ENCODE assay signal across 8 cellular contexts in the genomic region with DNA sequence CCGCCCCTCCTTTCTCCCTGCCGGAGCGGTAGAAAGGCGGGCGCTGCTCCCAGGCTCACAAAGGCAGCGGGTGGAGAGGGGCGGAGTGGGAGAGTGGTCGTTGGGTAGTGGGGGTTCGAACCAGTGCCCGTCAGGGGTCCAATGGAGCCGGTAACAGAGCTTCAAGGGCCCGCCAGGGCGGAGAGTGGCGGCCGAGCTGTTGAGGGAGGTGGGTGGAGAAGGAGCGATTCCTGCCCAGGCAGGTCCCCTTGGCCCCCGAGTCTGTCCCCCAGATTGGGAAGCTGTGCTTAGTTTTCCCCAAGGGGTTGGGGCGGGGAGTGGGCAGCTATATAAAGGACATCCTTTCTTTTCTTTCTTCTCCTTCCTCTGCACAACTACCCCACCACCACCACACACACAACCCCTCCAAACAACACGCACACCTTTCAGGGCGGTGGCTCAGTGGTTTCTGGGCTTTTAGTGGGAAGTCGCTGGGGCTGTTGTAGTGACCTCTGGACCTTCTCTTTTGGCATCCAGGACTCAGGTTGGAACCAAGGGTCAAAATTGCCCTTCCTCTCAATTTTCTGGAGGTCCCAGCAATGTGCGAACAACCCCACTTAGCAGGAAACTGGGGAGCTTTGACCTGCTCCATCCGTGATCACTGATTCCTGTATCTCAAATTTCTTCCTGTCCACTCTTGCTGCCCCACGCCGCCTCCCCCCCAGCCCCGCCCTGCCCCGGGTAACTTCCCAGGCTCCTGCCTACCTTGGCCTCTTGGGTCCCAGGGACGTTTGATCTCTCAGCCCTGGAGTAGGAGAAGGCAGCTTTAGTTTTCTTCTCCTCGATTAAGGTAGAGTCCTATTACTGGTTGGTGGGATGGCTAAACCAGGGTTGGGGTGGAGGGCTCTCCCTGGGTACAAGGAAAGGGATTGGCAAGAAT. TPM values are rescaled to one million over a fixed set of nuclear protein-coding genes. Genes with fewer than 3 reads are reported as not detected.
DNase-seq lines count a peak whose midpoint lies in the region; ATAC-seq and TF ChIP-seq lines count a peak whose summit lies in the region.

No MANE protein-coding gene starts in this region.

- H3K27me3 Mint-ChIP-seq in CD4-positive, CD25-positive, alpha-beta regulatory T cell: peaks cover 4% of the 10 kb centered on the region

- H3K4me2 ChIP-seq in osteoblast (ENCODE audit: insufficient read depth, low read length): peak overlapping the region; percentile 76

- H3K4me1 Mint-ChIP-seq in CD4-positive, CD25-positive, alpha-beta regulatory T cell: peaks cover 0 to 28% (median 6%) of the 10 kb centered on the region in 4 donors

- CTCF ChIA-PET in RWPE1 (lab: Yijun Ruan, JAX): interaction anchor here (0.6 to 2.0 kb wide), 2 partner anchors 280 to 391 kb away, joined by 3 to 8 read pairs; no protein-coding TSS in a partner anchor

- H3K27ac Mint-ChIP-seq in CD4-positive, CD25-positive, alpha-beta regulatory T cell: peak overlapping the region in 2 of 3 donors; percentile 42 to 71

- H3K4me1 ChIP-seq in CD4-positive, CD25-positive, alpha-beta regulatory T cell (ENCODE audit: control insufficient read depth, insufficient read depth, low read length, poor library complexity, severe bottlenecking): peaks cover 25% of the 10 kb centered on the region
- peaks cover 0 to 4% of the 10 kb centered on the region in 2 donors for H3K4me1 ChIP-seq in esophagus (ENCODE audit: control insufficient read depth in 2 of 2, insufficient read depth in 2 of 2, low read length in 1 of 2)
- H3K4me1 ChIP-seq in osteoblast (ENCODE audit: insufficient read depth, low read length): peaks cover 3% of the 10 kb centered on the region

- H2AFZ ChIP-seq in osteoblast (ENCODE audit: low read length): no peak overlapping the region

- TF ChIP-seq CTCF in RWPE1 (conservative IDR thresholded peaks at IDR 0.05; ENCODE audit: low read depth): no peak
- TF ChIP-seq CTCF in osteoblast (IDR thresholded peaks at IDR 0.05; ENCODE audit: extremely low read depth, low read depth, low read length): no peak

- no peak for DNase-seq in CD4-positive, CD25-positive, alpha-beta regulatory T cell
- no peak for DNase-seq in RWPE1 (ENCODE audit: low spot score)
- DNase-seq in osteoblast (ENCODE audit: insufficient read length, low spot score, missing footprints): no peak
- no peak for DNase-seq in NK-92 treated with Interleukin-12 subunit alpha and Interleukin-12 subunit beta, amount 100 ng/mL, for 24 hours (lab: John Stamatoyannopoulos, UW)
- DNase-seq in NCI-H748 treated with DMSO at 0.1 percent for 48 hours (lab: John Stamatoyannopoulos, UW): no peak
- no peak for DNase-seq in stimulated activated CD4-positive, alpha-beta T cell treated with anti-CD3 and anti-CD28 coated beads, Interleukin-4, amount 100 ng/mL, for 24 hours

- peak overlapping the region; percentile 19 for H3K4me3 ChIP-seq in CD4-positive, CD25-positive, alpha-beta regulatory T cell (ENCODE audit: low read depth, low read length)
- H3K4me3 ChIP-seq in esophagus (ENCODE audit: low read depth in 1 of 2, low read length in 2 of 2) (peak overlapping the region; percentile 72 to 73), osteoblast (ENCODE audit: insufficient read depth, low read length) (peak overlapping the region; percentile 77)

- no peaks in the 10 kb centered on the region for H3K36me3 ChIP-seq in CD4-positive, CD25-positive, alpha-beta regulatory T cell (ENCODE audit: control insufficient read depth, insufficient read depth, low read length)
- H3K36me3 ChIP-seq in esophagus (ENCODE audit: control insufficient read depth in 2 of 2, insufficient read depth in 2 of 2, low read length in 1 of 2) (no peaks in the 10 kb centered on the region), osteoblast (ENCODE audit: insufficient read depth, low read length) (no peaks in the 10 kb centered on the region)

- no peaks in the 10 kb centered on the region for H3K27me3 ChIP-seq in CD4-positive, CD25-positive, alpha-beta regulatory T cell (ENCODE audit: control insufficient read depth, insufficient read depth, low read length)
- H3K27me3 ChIP-seq in esophagus (ENCODE audit: control insufficient read depth in 1 of 2, insufficient read depth in 2 of 2, low read length in 2 of 2): no peaks in the 10 kb centered on the region
- H3K27me3 ChIP-seq in osteoblast (ENCODE audit: insufficient read depth, low read length): peaks cover 5% of the 10 kb centered on the region

- ATAC-seq in CD4-positive, CD25-positive, alpha-beta regulatory T cell (ENCODE audit: low read depth in 2 of 2): no peak
- ATAC-seq in HG03045 (IDR thresholded peaks at IDR 0.05; ENCODE audit: unreplicated experiment): no peak

- peak overlapping the region; percentile 83 to 95 (median 89) for H3K4me3 Mint-ChIP-seq in CD4-positive, CD25-positive, alpha-beta regulatory T cell

- peaks cover 29% of the 10 kb centered on the region for H3K79me2 ChIP-seq in osteoblast (ENCODE audit: insufficient read depth, low read length)

- POLR2A ChIA-PET in RWPE1 (lab: Yijun Ruan, JAX; ENCODE audit: low non-redundant PET): interaction anchor here (0.7 to 2.7 kb wide), 4 partner anchors 12 to 322 kb away, joined by 3 to 14 read pairs (median 4); no protein-coding TSS in a partner anchor

- no peaks in the 10 kb centered on the region for H3K36me3 Mint-ChIP-seq in CD4-positive, CD25-positive, alpha-beta regulatory T cell

- H3K27ac ChIP-seq in CD4-positive, CD25-positive, alpha-beta regulatory T cell (ENCODE audit: insufficient read depth, low read length, poor library complexity, severe bottlenecking): no peak overlapping the region
- peak overlapping the region; percentile 92 for H3K27ac ChIP-seq in RWPE1
- peak overlapping the region; percentile 75 to 80 for H3K27ac ChIP-seq in esophagus (ENCODE audit: low read depth in 2 of 2, low read length in 1 of 2)
- H3K27ac ChIP-seq in osteoblast (ENCODE audit: low read depth, low read length): no peak overlapping the region

- no peaks in the 10 kb centered on the region for H3K9me3 ChIP-seq in CD4-positive, CD25-positive, alpha-beta regulatory T cell (ENCODE audit: control insufficient read depth in 2 of 2, low read length in 2 of 2)
- H3K9me3 ChIP-seq in esophagus (ENCODE audit: control insufficient read depth in 2 of 2, insufficient read depth in 1 of 2, low read depth in 1 of 2, low read length in 1 of 2) (peaks cover 0 to 4% of the 10 kb centered on the region in 2 donors), osteoblast (ENCODE audit: low read depth, low read length) (no peaks in the 10 kb centered on the region)

- no peaks in the 10 kb centered on the region for H3K9me3 Mint-ChIP-seq in CD4-positive, CD25-positive, alpha-beta regulatory T cell

- H4K20me1 ChIP-seq in osteoblast (ENCODE audit: insufficient read depth, low read length): peaks cover 30% of the 10 kb centered on the region

- WGBS in esophagus, 2 donors: 10 to 39% methylated on average over 28 to 29 of the region's 29 CpGs

RNA-seq across cellular contexts. Expression of a gene that starts 1.9 kb away (rescaled TPM):
- total RNA-seq in CD4-positive, CD25-positive, alpha-beta regulatory T cell: 3.5 TPM
- 1 to 10 TPM; 1.8 to 3.7 (median 3.1) TPM for polyA plus RNA-seq in CD4-positive, CD25-positive, alpha-beta regulatory T cell
- 10 to 100 TPM; 22.2 to 24.0 TPM for polyA plus RNA-seq in esophagus
- total RNA-seq in osteoblast: 34.7 and 35.7 TPM in 2 replicates

Comparison
In these comparisons a context has a peak if more than half of its experiments do, and no peak if none do; other contexts are left out.
1. H3K27ac ChIP-seq: peak in RWPE1 (single experiment) and esophagus (2 of 2); none in CD4-positive, CD25-positive, alpha-beta regulatory T cell (single experiment) and osteoblast (single experiment).
2. H3K4me3 ChIP-seq: peak in every context shown above with its lines; median percentile 77 in osteoblast; 72 in esophagus; 19 in CD4-positive, CD25-positive, alpha-beta regulatory T cell.